ENCODE assay signal across 8 cellular contexts in the genomic region with DNA sequence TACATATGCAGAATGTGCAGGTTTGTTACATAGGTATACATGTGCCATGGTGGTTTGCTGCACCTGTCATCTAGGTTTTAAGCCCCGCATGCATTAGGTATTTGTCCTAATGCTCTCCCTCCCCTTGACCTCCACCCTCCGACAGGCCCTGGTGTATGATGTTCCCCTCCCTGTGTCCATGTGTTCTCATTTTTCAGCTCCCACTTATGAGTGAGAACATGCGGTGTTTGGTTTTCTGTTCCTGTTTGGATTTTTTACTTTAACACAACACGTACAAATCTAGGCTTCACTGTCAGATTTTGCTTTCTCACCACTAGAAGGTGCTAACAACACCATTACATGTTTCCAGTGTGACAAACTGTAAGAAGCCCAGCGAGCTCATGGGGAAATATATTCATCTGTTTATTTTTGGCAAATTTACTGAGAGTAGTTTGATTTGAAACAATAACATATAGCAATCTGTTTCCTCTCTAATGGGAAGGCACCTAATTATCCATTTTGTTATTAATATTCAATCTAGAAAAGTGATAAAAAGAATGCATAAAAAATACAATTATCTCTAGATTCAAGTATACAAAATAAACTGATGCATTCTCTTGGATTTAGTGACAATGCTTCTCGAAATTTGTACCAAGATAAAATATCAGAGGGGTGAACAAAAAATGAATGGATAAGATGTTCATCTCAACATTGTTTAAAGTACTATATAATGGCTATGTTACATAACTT. TPM values are rescaled to one million over a fixed set of nuclear protein-coding genes. Genes with fewer than 3 reads are reported as not detected.
DNase-seq lines count a peak whose midpoint lies in the region; ATAC-seq and TF ChIP-seq lines count a peak whose summit lies in the region.

No MANE protein-coding gene starts in this region.

- TF ChIP-seq POLR2A in tibial nerve (IDR thresholded peaks at IDR 0.05) = no peak

- TF ChIP-seq CTCF in tibial nerve (IDR thresholded peaks at IDR 0.05) = peak; percentile 64 to 75 (median 67)

- ATAC-seq in GM18508 (IDR thresholded peaks at IDR 0.05; ENCODE audit: insufficient read depth, unreplicated experiment) (peak; percentile 90), HG02852 (IDR thresholded peaks at IDR 0.05; ENCODE audit: unreplicated experiment) (peak; percentile 93)

- H3K27me3 ChIP-seq in tibial nerve = no peaks in the 10 kb centered on the region

- H3K27ac ChIP-seq in tibial nerve = peak overlapping the region in 1 of 4 donors; percentile 39

- DNase-seq in CD1c-positive myeloid dendritic cell (ENCODE audit: extremely low spot score) (peak; percentile 88), NCI-H345 (lab: John Stamatoyannopoulos, UW) (peak; percentile 25), amniotic epithelial cell (ENCODE audit: low read depth) (peak; percentile 54), iris pigment epithelial cell (ENCODE audit: low read depth) (peak; percentile 75), tibial nerve (ENCODE audit: low spot score in 2 of 2) (no peak), UCSD-AML1 (lab: John Stamatoyannopoulos, UW; ENCODE audit: unreplicated experiment) (no peak)

- H3K4me1 ChIP-seq in tibial nerve = peaks cover 0 to 25% (median 13%) of the 10 kb centered on the region in 4 donors

- no peaks in the 10 kb centered on the region for H3K9me3 ChIP-seq in tibial nerve

- H3K36me3 ChIP-seq in tibial nerve = no peaks in the 10 kb centered on the region

- H3K4me3 ChIP-seq in tibial nerve = peak overlapping the region in 1 of 4 donors; percentile 17

- peak in 1 of 2 donors; percentile 47 for TF ChIP-seq EP300 in tibial nerve (IDR thresholded peaks at IDR 0.05)

- 19 to 27% methylated on average over 6 of the region's 6 CpGs for WGBS in tibial nerve, 2 donors

RNA-seq across cellular contexts. Expression of gene BIRC3, which starts 23.2 kb away (rescaled TPM):
- 10 to 100 TPM; 12.9 to 28.2 (median 20.3) TPM for total RNA-seq in tibial nerve

RNA-seq across cellular contexts. Expression of gene BIRC2, which starts 53.0 kb away (rescaled TPM):
- 10 to 100 TPM; 39.0 to 74.5 (median 51.4) TPM for total RNA-seq in tibial nerve

Comparison
In these comparisons a context has a peak if more than half of its experiments do, and no peak if none do; other contexts are left out.
1. DNase-seq: peak in CD1c-positive myeloid dendritic cell (single experiment), NCI-H345 (single experiment), amniotic epithelial cell (single experiment) and iris pigment epithelial cell (single experiment); none in tibial nerve (0 of 2) and UCSD-AML1 (single experiment).